ENCODE assay signal across 26 cellular contexts in genomic region chr7:42135728-42136127, GRCh38.
"Had no signal": no experiment of that assay in that cellular context is flagged by ENCODE, and none has a peak within 500 bp of the region (broad histone marks: within the 10 kb centered on the region; RNA-seq: fewer than 3 reads in every experiment).

No MANE protein-coding gene starts in this region.

- H3K27ac ChIP-seq: brain microvascular endothelial cell, KMS-11, SJCRH30 had no signal

- H3K4me3 Mint-ChIP-seq: activated CD4-positive, alpha-beta memory T cell treated with anti-CD3 and anti-CD28 coated beads, Interleukin-2, amount 10 ng/mL, durations not matched to agents 7 days and 5 days; activated CD4-positive, alpha-beta T cell treated with anti-CD3 and anti-CD28 coated beads, Interleukin-2, amount 10 ng/mL, durations not matched to agents 24 days and 14 days; activated naive CD4-positive, alpha-beta T cell treated with anti-CD3 and anti-CD28 coated beads for 36 hours; activated naive CD8-positive, alpha-beta T cell; activated T-helper 17 cell treated with anti-CD3 and anti-CD28 coated beads, Interleukin-2, amount 50 U/mL, for 72 hours; IgD-negative memory B cell; T-helper 17 cell; WTC11 had no signal

- H3K27ac Mint-ChIP-seq: activated CD4-positive, alpha-beta memory T cell treated with anti-CD3 and anti-CD28 coated beads, Interleukin-2, amount 10 ng/mL, durations not matched to agents 7 days and 5 days; activated CD4-positive, alpha-beta T cell treated with anti-CD3 and anti-CD28 coated beads, Interleukin-2, amount 10 ng/mL, durations not matched to agents 24 days and 14 days; activated naive CD4-positive, alpha-beta T cell treated with anti-CD3 and anti-CD28 coated beads for 36 hours; activated naive CD8-positive, alpha-beta T cell; activated T-helper 17 cell treated with anti-CD3 and anti-CD28 coated beads, Interleukin-2, amount 50 U/mL, for 72 hours; IgD-negative memory B cell; T-helper 17 cell; WTC11 had no signal

- H3K27me3 ChIP-seq: brain microvascular endothelial cell, SJCRH30 had no signal

- H3K36me3 ChIP-seq: brain microvascular endothelial cell, SJCRH30 had no signal

- DNase-seq: activated CD4-positive, alpha-beta memory T cell treated with anti-CD3 and anti-CD28 coated beads, Interleukin-2, amount 10 ng/mL, durations not matched to agents 7 days and 5 days; activated CD4-positive, alpha-beta T cell treated with anti-CD3 and anti-CD28 coated beads, Interleukin-2, amount 10 ng/mL, durations not matched to agents 24 days and 14 days; activated CD4-positive, CD25-positive, alpha-beta regulatory T cell treated with anti-CD3 and anti-CD28 coated beads, Interleukin-2, amount 50 U/mL, for 72 hours; activated gamma-delta T cell; activated naive CD4-positive, alpha-beta T cell treated with anti-CD3 and anti-CD28 coated beads for 36 hours; activated T-cell treated with anti-CD3 and anti-CD28 coated beads for 4 hours; activated T-cell treated with anti-CD3 and anti-CD28 coated beads, Interleukin-2, amount 50 U/mL, for 48 hours; amygdala; brain microvascular endothelial cell; NCI-H1092; NCI-H1417; NCI-H1930; NCI-H2171 treated with DMSO at 0.1 percent for 48 hours; NCI-H226; NCI-H526; NCI-H774; Right ventricle myocardium superior; RPMI8226; SJCRH30; T-helper 17 cell; T-helper 9 cell had no signal

- H3K4me1 Mint-ChIP-seq: activated CD4-positive, alpha-beta memory T cell treated with anti-CD3 and anti-CD28 coated beads, Interleukin-2, amount 10 ng/mL, durations not matched to agents 7 days and 5 days; activated CD4-positive, alpha-beta T cell treated with anti-CD3 and anti-CD28 coated beads, Interleukin-2, amount 10 ng/mL, durations not matched to agents 24 days and 14 days; activated T-helper 17 cell treated with anti-CD3 and anti-CD28 coated beads, Interleukin-2, amount 50 U/mL, for 72 hours; IgD-negative memory B cell; T-helper 17 cell had no signal

- H3K9ac ChIP-seq: KMS-11 had no signal

- H3K36me3 Mint-ChIP-seq: activated naive CD8-positive, alpha-beta T cell; IgD-negative memory B cell; WTC11 had no signal

- H3K4me1 ChIP-seq: SJCRH30 had no signal

- H3K9me3 ChIP-seq: SJCRH30 had no signal

- H3K4me2 ChIP-seq: KMS-11 had no signal

- H3K9me3 Mint-ChIP-seq: activated CD4-positive, alpha-beta memory T cell treated with anti-CD3 and anti-CD28 coated beads, Interleukin-2, amount 10 ng/mL, durations not matched to agents 7 days and 5 days; activated CD4-positive, alpha-beta T cell treated with anti-CD3 and anti-CD28 coated beads, Interleukin-2, amount 10 ng/mL, durations not matched to agents 24 days and 14 days; activated naive CD4-positive, alpha-beta T cell treated with anti-CD3 and anti-CD28 coated beads for 36 hours; IgD-negative memory B cell; WTC11 had no signal

- H3K27me3 Mint-ChIP-seq: activated CD4-positive, alpha-beta memory T cell treated with anti-CD3 and anti-CD28 coated beads, Interleukin-2, amount 10 ng/mL, durations not matched to agents 7 days and 5 days; activated CD4-positive, alpha-beta T cell treated with anti-CD3 and anti-CD28 coated beads, Interleukin-2, amount 10 ng/mL, durations not matched to agents 24 days and 14 days had no signal

- H3K4me3 ChIP-seq: SJCRH30 had no signal
